1 cellular context compared by ENCODE assay signal in genomic region chr17:7211512-7212277, GRCh38.
TF ChIP-seq lines count a peak whose summit lies in the region.

No MANE protein-coding gene starts in this region.

TF ChIP-seq in SK-N-SH treated with all-trans-retinoic acid at 6 μM for 48 hours, 23 proteins besides CTCF, POLR2A, EP300 and RAD21 (continued from another document):
- TF ChIP-seq TSHZ2 (CRISPR knock-in tag; IDR thresholded peaks at IDR 0.05) (no peak), CSRNP3 (CRISPR knock-in tag; IDR thresholded peaks at IDR 0.05) (no peak), ZNF8 (CRISPR knock-in tag; IDR thresholded peaks at IDR 0.05) (no peak), ISL1 (CRISPR knock-in tag; IDR thresholded peaks at IDR 0.05) (no peak), TCF4 (CRISPR knock-in tag; IDR thresholded peaks at IDR 0.05; ENCODE audit: borderline replicate concordance) (no peak), BACH2 (CRISPR knock-in tag; IDR thresholded peaks at IDR 0.05; ENCODE audit: borderline replicate concordance) (no peak), POU6F1 (CRISPR knock-in tag; IDR thresholded peaks at IDR 0.05; ENCODE audit: borderline replicate concordance, low read depth) (no peak), OSR1 (CRISPR knock-in tag; IDR thresholded peaks at IDR 0.05) (no peak), ZNF70 (CRISPR knock-in tag; IDR thresholded peaks at IDR 0.05) (no peak), ZFP3 (CRISPR knock-in tag; IDR thresholded peaks at IDR 0.05) (no peak), PATZ1 (CRISPR knock-in tag; IDR thresholded peaks at IDR 0.05; ENCODE audit: borderline replicate concordance) (no peak), CSDC2 (CRISPR knock-in tag; IDR thresholded peaks at IDR 0.05) (no peak)
